Comparison of ENCODE assay signal across 9 cellular contexts in the genomic region with DNA sequence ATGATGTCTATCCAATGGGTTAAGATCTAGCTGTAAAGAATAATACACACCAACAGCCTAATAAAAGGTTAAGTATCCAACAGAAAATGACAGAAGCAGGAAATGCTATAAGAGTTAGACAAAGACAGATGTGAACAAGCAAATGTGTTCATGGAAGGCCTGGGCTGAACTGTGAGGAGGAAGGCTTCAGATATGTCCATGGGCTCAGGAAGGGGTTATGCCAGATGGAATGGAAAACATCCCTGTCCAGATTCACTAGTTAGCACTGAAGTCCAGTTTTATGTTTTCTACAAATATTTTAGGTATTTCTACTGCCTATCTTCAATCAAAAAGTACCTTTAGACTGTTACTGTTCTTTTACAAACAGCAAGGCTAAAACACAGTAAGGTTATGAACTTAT. TPM values are rescaled to one million over a fixed set of nuclear protein-coding genes. Genes with fewer than 3 reads are reported as not detected.
DNase-seq lines count a peak whose midpoint lies in the region; ATAC-seq and TF ChIP-seq lines count a peak whose summit lies in the region.
"Had no signal": no experiment of that assay in that cellular context is flagged by ENCODE, and none has a peak within 500 bp of the region (broad histone marks: within the 10 kb centered on the region; RNA-seq: fewer than 3 reads in every experiment).

No MANE protein-coding gene starts in this region.

- no peaks in the 10 kb centered on the region for H3K27me3 Mint-ChIP-seq in progenitor cell of endocrine pancreas

- H3K4me3 Mint-ChIP-seq in progenitor cell of endocrine pancreas (ENCODE audit: low read depth), result no peak overlapping the region
- H3K4me3 Mint-ChIP-seq: activated T-cell treated with anti-CD3 and anti-CD28 coated beads, Interleukin-2, amount 50 U/mL, for 4 hours had no signal

- H3K36me3 Mint-ChIP-seq in progenitor cell of endocrine pancreas (ENCODE audit: insufficient read depth), result peaks cover 35% of the 10 kb centered on the region

- ATAC-seq in Panc1, result 0 out of 2 replicates have a peak, but pooled peaks have one; percentile 48
- ATAC-seq in GM21529 (IDR thresholded peaks at IDR 0.05; ENCODE audit: unreplicated experiment), result no peak
- ATAC-seq: activated T-cell treated with anti-CD3 and anti-CD28 coated beads, Interleukin-2, amount 50 U/mL, for 4 hours had no signal

- H3K9me3 ChIP-seq in Panc1 (ENCODE audit: control insufficient read depth, insufficient read depth, low read depth, low read length) (no peaks in the 10 kb centered on the region), esophagus muscularis mucosa (no peaks in the 10 kb centered on the region)

- in situ Hi-C loops in Panc1 (cut with HindIII; ENCODE audit: low pct_unique_long_range_greater_than_20kb, low sequenced_read_pairs), result no loop called here

- TF ChIP-seq CTCF in Panc1 (IDR thresholded peaks at IDR 0.05) (no peak), esophagus muscularis mucosa (IDR thresholded peaks at IDR 0.05) (no peak), progenitor cell of endocrine pancreas (IDR thresholded peaks at IDR 0.05; ENCODE audit: unreplicated experiment) (no peak)

- CTCF ChIA-PET in Panc1 (lab: Charles Lee), result interaction anchor here (0.7 kb wide), 1 partner anchor 36 kb away, joined by 5 read pairs; no protein-coding TSS in a partner anchor

- intact Hi-C loops in Panc1 (cut with micrococcal nuclease; ENCODE audit: unreplicated experiment) (no loop called here), esophagus muscularis mucosa (cut with DNase I) (no loop called here)

- TF ChIP-seq EP300 in esophagus muscularis mucosa (IDR thresholded peaks at IDR 0.05), result no peak

- peaks cover 14% of the 10 kb centered on the region for H3K4me1 ChIP-seq in Panc1 (ENCODE audit: control insufficient read depth, insufficient read depth, low read length)
- peaks cover 13 to 52% (median 43%) of the 10 kb centered on the region in 4 donors for H3K4me1 ChIP-seq in esophagus muscularis mucosa

- peaks cover 7% of the 10 kb centered on the region for H3K4me1 Mint-ChIP-seq in progenitor cell of endocrine pancreas (ENCODE audit: low read depth)

- H3K27me3 ChIP-seq in Panc1 (ENCODE audit: control insufficient read depth, insufficient read depth, low read length) (no peaks in the 10 kb centered on the region), esophagus muscularis mucosa (no peaks in the 10 kb centered on the region)

- peak; percentile 9 for DNase-seq in Daoy (ENCODE audit: low read depth)
- DNase-seq in Panc1 (ENCODE audit: low read depth, low spot score), result no peak
- no peak for DNase-seq in esophagus muscularis mucosa (ENCODE audit: extremely low spot score)
- no peak for DNase-seq in progenitor cell of endocrine pancreas (ENCODE audit: low spot score, unreplicated experiment)
- DNase-seq in cerebellar cortex (ENCODE audit: low spot score), result no peak
- DNase-seq in NCI-H526 treated with DMSO at 0.1 percent for 48 hours (lab: John Stamatoyannopoulos, UW), result no peak
- no peak for DNase-seq in GOT3 (lab: John Stamatoyannopoulos, UW)
- DNase-seq: activated T-cell treated with anti-CD3 and anti-CD28 coated beads, Interleukin-2, amount 50 U/mL, for 4 hours had no signal

- H3K27ac ChIP-seq in Panc1 (ENCODE audit: low read length) (0 out of 2 replicates have a peak overlapping the region, but pooled peaks have one; percentile 40), esophagus muscularis mucosa (replicated peaks in 1 of 4) (peak overlapping the region; percentile 32 to 72 (median 53))

- H3K4me3 ChIP-seq in Panc1 (ENCODE audit: low read depth in 2 of 2, low read length in 2 of 2), result no peak overlapping the region
- H3K4me3 ChIP-seq in esophagus muscularis mucosa, result no peak overlapping the region

- no peak for TF ChIP-seq POLR2A in esophagus muscularis mucosa (IDR thresholded peaks at IDR 0.05; ENCODE audit: low read depth)

- POLR2A ChIA-PET in Panc1 (lab: Charles Lee), result interaction anchor here (0.5 kb wide), 1 partner anchor 374 kb away, joined by 3 read pairs; no protein-coding TSS in a partner anchor

- H3K27ac Mint-ChIP-seq in progenitor cell of endocrine pancreas, result peak overlapping the region; percentile 57

- BruUV-seq in Panc1 (replicated peaks; lab: Mats Ljungman, UMichigan), result no TSS peak

- H3K36me3 ChIP-seq in Panc1 (ENCODE audit: control insufficient read depth, insufficient read depth, low read length), result peaks cover 7% of the 10 kb centered on the region
- H3K36me3 ChIP-seq in esophagus muscularis mucosa, result peaks cover 4 to 77% (median 58%) of the 10 kb centered on the region in 4 donors

- no peaks in the 10 kb centered on the region for H3K9me3 Mint-ChIP-seq in progenitor cell of endocrine pancreas (ENCODE audit: low read depth)
- H3K9me3 Mint-ChIP-seq: activated T-cell treated with anti-CD3 and anti-CD28 coated beads, Interleukin-2, amount 50 U/mL, for 4 hours had no signal

RNA-seq across cellular contexts. Expression of gene ERAP1, which starts 27.1 kb away (rescaled TPM):
- total RNA-seq in Daoy (2014; rRNA removed; shearing (Covaris generic)), result 23.4 and 25.2 TPM in 2 replicates
- total RNA-seq in Panc1 (2021; ENCODE audit: unreplicated experiment) (54.6 TPM), esophagus muscularis mucosa (10 to 100 TPM; 22.8 to 37.8 (median 25.5) TPM), progenitor cell of endocrine pancreas (31.9 and 37.9 TPM in 2 replicates)
- polyA plus RNA-seq in Panc1 (2012; ENCODE audit: insufficient read length), result 28.4 TPM
